1 cellular context compared by ENCODE assay signal in the genomic region with DNA sequence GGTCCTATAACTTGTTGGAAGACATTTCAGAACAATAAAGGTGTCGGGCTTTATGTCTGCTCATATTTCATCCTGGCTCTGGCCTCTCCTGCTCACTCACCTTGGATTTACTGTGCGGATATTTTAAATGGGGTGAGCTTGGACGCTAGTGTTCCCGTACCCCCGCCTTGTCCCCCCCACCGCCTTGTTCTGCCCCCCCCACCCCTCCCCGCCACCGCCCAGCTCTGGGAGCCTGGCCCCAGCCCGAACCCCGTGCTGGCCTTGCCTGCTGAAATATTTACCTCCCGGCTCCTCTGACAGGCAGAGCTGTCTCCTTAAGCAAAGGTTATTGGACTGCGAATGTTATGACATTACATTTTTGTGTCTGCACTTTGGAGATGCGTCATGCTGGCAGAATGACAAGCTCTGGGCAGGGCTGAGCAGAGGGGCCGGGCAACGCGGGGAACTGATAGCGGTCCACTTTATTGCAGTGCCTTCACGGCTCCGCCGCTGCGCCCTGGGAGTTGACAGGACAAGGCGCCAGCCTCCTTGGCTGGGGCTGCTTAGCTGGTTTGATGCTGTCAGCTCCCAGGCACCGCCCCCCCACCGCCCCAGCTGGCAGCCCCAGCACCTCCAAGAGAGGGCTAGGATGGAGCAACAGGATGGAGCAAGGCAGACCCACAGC.
TF ChIP-seq lines count a peak whose summit lies in the region.

No MANE protein-coding gene starts in this region.

TF ChIP-seq in liver, 16 proteins besides CTCF, POLR2A, EP300 and RAD21 (continued from another document):
- TF ChIP-seq ZBTB33 (IDR thresholded peaks at IDR 0.05) = no peak
- TF ChIP-seq RXRA (IDR thresholded peaks at IDR 0.05) = peak; percentile 70 to 84
- no peak for TF ChIP-seq HNF4G (IDR thresholded peaks at IDR 0.05)
